ENCODE assay signal across 8 cellular contexts in genomic region chr5:80407735-80408474, GRCh38. TPM values are rescaled to one million over a fixed set of nuclear protein-coding genes. Genes with fewer than 3 reads are reported as not detected.
DNase-seq lines count a peak whose midpoint lies in the region; ATAC-seq and TF ChIP-seq lines count a peak whose summit lies in the region.

Gene ZFYVE16, plus strand, starts transcription at chr5:80408064. Its CDS starts 26,084 bp downstream, at chr5:80434148.

- DNase-seq in ELR (ENCODE audit: low read depth) (peak; percentile 98), H9 (peak; percentile 97), M059J (ENCODE audit: low read depth) (peak; percentile 97), SHP77 (lab: John Stamatoyannopoulos, UW) (peak; percentile 96), activated gamma-delta T cell (lab: John Stamatoyannopoulos, UW) (peak; percentile 95), fibroblast of the conjunctiva (ENCODE audit: low read depth) (peak; percentile 94), nephron progenitor cell (peak; percentile 99)
- peak; percentile 95 to 97 for DNase-seq in stimulated activated naive CD8-positive, alpha-beta T cell treated with anti-CD3 and anti-CD28 coated beads, Interleukin-15, amount 100 ng/mL, for 72 hours

- no peaks in the 10 kb centered on the region for H3K27me3 Mint-ChIP-seq in H9 (ENCODE audit: low read depth)
- peaks cover 3% of the 10 kb centered on the region for H3K27me3 Mint-ChIP-seq in nephron progenitor cell (ENCODE audit: low read depth, poor library complexity)
- H3K27me3 Mint-ChIP-seq in stimulated activated naive CD8-positive, alpha-beta T cell treated with anti-CD3 and anti-CD28 coated beads, Interleukin-15, amount 100 ng/mL, for 72 hours: no peaks in the 10 kb centered on the region

- H3K27ac ChIP-seq in H9 (ENCODE audit: insufficient read length, low read depth, low read length): no peak within 1 kb of the TSS

- H3K23me2 ChIP-seq in H9 (ENCODE audit: insufficient read length, low read depth, low read length, poor library complexity, severe bottlenecking): peaks cover 5% of the 10 kb centered on the region

- peak within 1 kb of the TSS; percentile 88 for H3K9ac ChIP-seq in H9 (ENCODE audit: extremely low read depth, insufficient read length, low read length)

- H3K27me3 ChIP-seq in H9 (ENCODE audit: insufficient read depth, low read length): no peaks in the 10 kb centered on the region

- H3K36me3 Mint-ChIP-seq in H9 (ENCODE audit: insufficient read depth in 1 of 3, low read depth in 3 of 3): peaks cover 5 to 13% (median 8%) of the 10 kb centered on the region in 3 experiments; a peak in 6 of 7 replicates
- H3K36me3 Mint-ChIP-seq in nephron progenitor cell (ENCODE audit: low read depth): peaks cover 19% of the 10 kb centered on the region

- no peak within 1 kb of the TSS for H2BK120ac ChIP-seq in H9 (ENCODE audit: low read depth, low read length, poor library complexity, severe bottlenecking)

- H3K9me3 Mint-ChIP-seq in H9 (no peaks in the 10 kb centered on the region), nephron progenitor cell (peaks cover 6% of the 10 kb centered on the region)
- no peaks in the 10 kb centered on the region for H3K9me3 Mint-ChIP-seq in stimulated activated naive CD8-positive, alpha-beta T cell treated with anti-CD3 and anti-CD28 coated beads, Interleukin-15, amount 100 ng/mL, for 72 hours

- no CpG with 5 or more reads among the region's 64 CpGs for WGBS in H9 (ENCODE audit: extremely low coverage, insufficient read length, low lambda C conversion rate)

- peak within 1 kb of the TSS; percentile 30 for H3K4me2 ChIP-seq in H9 (ENCODE audit: insufficient read depth, insufficient read length, low read length)

- H3K23ac ChIP-seq in H9 (ENCODE audit: insufficient read length, low read depth, low read length): no peak within 1 kb of the TSS

- H3K4me3 Mint-ChIP-seq in H9 (peak within 1 kb of the TSS; percentile 90 to 91), nephron progenitor cell (peak within 1 kb of the TSS; percentile 93)
- H3K4me3 Mint-ChIP-seq in stimulated activated naive CD8-positive, alpha-beta T cell treated with anti-CD3 and anti-CD28 coated beads, Interleukin-15, amount 100 ng/mL, for 72 hours: peak within 1 kb of the TSS; percentile 92 to 99

- no peak within 1 kb of the TSS for H2AK5ac ChIP-seq in H9 (ENCODE audit: insufficient read length, low read length)

- H3T11ph ChIP-seq in H9 (ENCODE audit: low read length): no peak within 1 kb of the TSS

- H2AFZ ChIP-seq in H9 (ENCODE audit: low read length): no peak within 1 kb of the TSS

- H4K20me1 ChIP-seq in H9 (ENCODE audit: control insufficient read depth, insufficient read depth, insufficient read length): no peaks in the 10 kb centered on the region

- H3K18ac ChIP-seq in H9 (ENCODE audit: insufficient read length, low read depth, low read length): peak within 1 kb of the TSS; percentile 90

- H3K79me2 ChIP-seq in H9 (ENCODE audit: insufficient read depth, low read length): peaks cover 5% of the 10 kb centered on the region; the same call in 1 of the 2 replicates

- no peaks in the 10 kb centered on the region for H3K9me3 ChIP-seq in H9 (ENCODE audit: control insufficient read depth, low read depth, low read length)

- H3K4me1 Mint-ChIP-seq in H9 (peaks cover 9 to 14% of the 10 kb centered on the region in 2 experiments), nephron progenitor cell (peaks cover 25% of the 10 kb centered on the region)
- H3K4me1 Mint-ChIP-seq in stimulated activated naive CD8-positive, alpha-beta T cell treated with anti-CD3 and anti-CD28 coated beads, Interleukin-15, amount 100 ng/mL, for 72 hours: peaks cover 24% of the 10 kb centered on the region

- no peak within 1 kb of the TSS for H2BK15ac ChIP-seq in H9 (ENCODE audit: low read depth, low read length)

- peak within 1 kb of the TSS; percentile 85 to 95 (median 94) for H3K27ac Mint-ChIP-seq in H9
- peak within 1 kb of the TSS; percentile 99 for H3K27ac Mint-ChIP-seq in nephron progenitor cell
- H3K27ac Mint-ChIP-seq in stimulated activated naive CD8-positive, alpha-beta T cell treated with anti-CD3 and anti-CD28 coated beads, Interleukin-15, amount 100 ng/mL, for 72 hours: peak within 1 kb of the TSS; percentile 98 to 100

- no peak within 1 kb of the TSS for H4K5ac ChIP-seq in H9 (ENCODE audit: insufficient read length, low read depth, low read length)

- no peak within 1 kb of the TSS for H4K91ac ChIP-seq in H9 (ENCODE audit: insufficient read length, low read depth, low read length)

- H3K14ac ChIP-seq in H9 (ENCODE audit: insufficient read depth, low read length): peak within 1 kb of the TSS; percentile 85

- H3K56ac ChIP-seq in H9 (ENCODE audit: insufficient read length, low read depth, low read length): no peak within 1 kb of the TSS

- H3K4ac ChIP-seq in H9 (ENCODE audit: low read depth, low read length): no peak within 1 kb of the TSS

- H3K4me1 ChIP-seq in H9 (ENCODE audit: insufficient read depth, low read length): peaks cover 2% of the 10 kb centered on the region; the same call in 1 of the 2 replicates

- H2BK5ac ChIP-seq in H9 (ENCODE audit: insufficient read length, low read length): no peak within 1 kb of the TSS

- ATAC-seq in stimulated activated naive CD8-positive, alpha-beta T cell treated with anti-CD3 and anti-CD28 coated beads, Interleukin-15, amount 100 ng/mL, for 72 hours: peak; percentile 95

- no peak within 1 kb of the TSS for H4K8ac ChIP-seq in H9 (replicated peaks; ENCODE audit: insufficient read length, low read depth, low read length)

- peaks cover 4% of the 10 kb centered on the region for H3K79me1 ChIP-seq in H9 (ENCODE audit: insufficient read depth, low read depth, low read length, poor library complexity, severe bottlenecking)

- H2BK20ac ChIP-seq in H9 (ENCODE audit: low read depth, low read length, poor library complexity, severe bottlenecking): peak within 1 kb of the TSS; percentile 84

- no peak within 1 kb of the TSS for H2BK12ac ChIP-seq in H9 (ENCODE audit: insufficient read length, low read depth, low read length)

- TF ChIP-seq CTCF in H9 (conservative IDR thresholded peaks at IDR 0.05): peak; percentile 49; the same call in 1 of the 3 replicates
- peak; percentile 34 for TF ChIP-seq CTCF in nephron progenitor cell (IDR thresholded peaks at IDR 0.05)

RNA-seq across cellular contexts. Expression of gene ZFYVE16, which starts in this region (rescaled TPM):
- total RNA-seq in H9 (2021): 20.5 and 21.9 TPM in 2 replicates
- total RNA-seq in M059J (2014; rRNA removed; shearing (Covaris generic)): 21.9 and 26.9 TPM in 2 replicates
